Comparison of ENCODE assay signal across 10 cellular contexts in the genomic region with DNA sequence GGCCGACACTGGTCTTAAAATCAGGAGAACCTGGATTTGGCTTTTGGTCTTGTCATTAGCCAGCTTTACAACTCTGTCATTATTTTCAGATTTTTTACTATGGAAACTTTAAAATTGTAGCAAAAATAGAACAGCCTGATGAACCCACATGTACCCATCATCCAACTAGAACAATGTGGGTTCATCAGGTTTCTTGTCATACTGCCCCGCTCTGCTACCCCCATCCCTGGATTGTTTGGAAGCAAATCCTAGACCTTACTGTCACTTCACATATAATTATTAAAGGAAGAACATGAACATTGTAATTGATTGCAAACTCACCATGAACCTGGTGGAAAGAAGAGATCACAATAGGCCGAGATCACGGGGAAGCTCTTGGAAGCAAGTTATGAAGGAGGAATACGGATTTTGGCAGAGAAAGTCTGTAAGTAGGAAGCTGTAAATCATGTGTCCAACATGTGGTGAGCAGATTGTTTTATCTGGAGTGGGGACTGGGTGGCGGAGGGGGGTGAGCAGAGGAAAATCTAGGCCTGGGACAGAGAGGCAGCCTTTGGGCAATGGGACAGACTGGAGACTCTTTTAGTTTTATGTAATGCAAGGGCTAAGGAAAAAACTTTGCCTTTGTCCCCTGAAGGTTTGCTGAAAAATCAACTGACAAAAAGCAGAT.
DNase-seq lines count a peak whose midpoint lies in the region; ATAC-seq and TF ChIP-seq lines count a peak whose summit lies in the region.
"Had no signal": no experiment of that assay in that cellular context is flagged by ENCODE, and none has a peak within 500 bp of the region (broad histone marks: within the 10 kb centered on the region; RNA-seq: fewer than 3 reads in every experiment).

No MANE protein-coding gene starts in this region.

- intact Hi-C loops in activated CD4-positive, alpha-beta memory T cell treated with anti-CD3 and anti-CD28 coated beads for 36 hours (cut with micrococcal nuclease): no loop called here
- intact Hi-C loops in right cardiac atrium (cut with DNase I): no loop called here
- intact Hi-C loops in stomach (cut with DNase I; ENCODE audit: low total_unique reads): no loop called here

- H3K27ac Mint-ChIP-seq in activated CD4-positive, alpha-beta memory T cell treated with anti-CD3 and anti-CD28 coated beads for 36 hours: peak overlapping the region; percentile 55
- H3K27ac Mint-ChIP-seq in activated CD4-positive, alpha-beta memory T cell treated with anti-CD3 and anti-CD28 coated beads, Interleukin-2, amount 10 ng/mL, durations not matched to agents 7 days and 5 days: no peak overlapping the region

- no peaks in the 10 kb centered on the region for H3K9me3 ChIP-seq in right cardiac atrium (ENCODE audit: control insufficient read depth, low read length)
- no peaks in the 10 kb centered on the region for H3K9me3 ChIP-seq in stomach

- no peak for TF ChIP-seq EP300 in stomach (IDR thresholded peaks at IDR 0.05)

- POLR2A ChIA-PET in activated CD4-positive, alpha-beta memory T cell treated with anti-CD3 and anti-CD28 coated beads for 36 hours (lab: Charles Lee): interaction anchor here (0.8 to 0.9 kb wide), 2 partner anchors 12 to 55 kb away, joined by 3 to 4 read pairs; no protein-coding TSS in a partner anchor
- POLR2A ChIA-PET in activated CD4-positive, alpha-beta memory T cell treated with anti-CD3 and anti-CD28 coated beads, Interleukin-2, amount 10 ng/mL, durations not matched to agents 7 days and 5 days (lab: Charles Lee): interaction anchor here (3.9 kb wide), 1 partner anchor 24 kb away, joined by 25 read pairs; no protein-coding TSS in a partner anchor

- H3K27me3 ChIP-seq in right cardiac atrium (ENCODE audit: control insufficient read depth, insufficient read depth) (no peaks in the 10 kb centered on the region), stomach (no peaks in the 10 kb centered on the region)

- TF ChIP-seq CTCF in astrocyte of the cerebellum (IDR thresholded peaks at IDR 0.05; ENCODE audit: low read depth, low read length, missing control alignments): no peak
- TF ChIP-seq CTCF in stomach (IDR thresholded peaks at IDR 0.05): no peak

- no peaks in the 10 kb centered on the region for H3K27me3 Mint-ChIP-seq in activated CD4-positive, alpha-beta memory T cell treated with anti-CD3 and anti-CD28 coated beads for 36 hours
- peaks cover 2% of the 10 kb centered on the region for H3K27me3 Mint-ChIP-seq in activated CD4-positive, alpha-beta memory T cell treated with anti-CD3 and anti-CD28 coated beads, Interleukin-2, amount 10 ng/mL, durations not matched to agents 7 days and 5 days

- peak; percentile 76 to 83 for ATAC-seq in right cardiac atrium
- ATAC-seq in HG03135 (IDR thresholded peaks at IDR 0.05; ENCODE audit: unreplicated experiment): no peak

- CTCF ChIA-PET in activated CD4-positive, alpha-beta memory T cell treated with anti-CD3 and anti-CD28 coated beads for 36 hours (lab: Charles Lee): no interaction called here
- CTCF ChIA-PET in activated CD4-positive, alpha-beta memory T cell treated with anti-CD3 and anti-CD28 coated beads, Interleukin-2, amount 10 ng/mL, durations not matched to agents 7 days and 5 days (lab: Charles Lee): no interaction called here

- TF ChIP-seq POLR2A in stomach (IDR thresholded peaks at IDR 0.05): no peak

- H3K36me3 Mint-ChIP-seq in activated CD4-positive, alpha-beta memory T cell treated with anti-CD3 and anti-CD28 coated beads for 36 hours: no peaks in the 10 kb centered on the region
- peaks cover 2% of the 10 kb centered on the region for H3K36me3 Mint-ChIP-seq in activated CD4-positive, alpha-beta memory T cell treated with anti-CD3 and anti-CD28 coated beads, Interleukin-2, amount 10 ng/mL, durations not matched to agents 7 days and 5 days (ENCODE audit: low read depth)

- H3K4me3 ChIP-seq in astrocyte of the cerebellum (ENCODE audit: low read depth, low read length) (no peak overlapping the region), right cardiac atrium (ENCODE audit: low read length) (no peak overlapping the region), stomach (no peak overlapping the region)

- H3K4me3 Mint-ChIP-seq in activated CD4-positive, alpha-beta memory T cell treated with anti-CD3 and anti-CD28 coated beads for 36 hours: no peak overlapping the region
- H3K4me3 Mint-ChIP-seq in activated CD4-positive, alpha-beta memory T cell treated with anti-CD3 and anti-CD28 coated beads, Interleukin-2, amount 10 ng/mL, durations not matched to agents 7 days and 5 days: no peak overlapping the region

- H3K4me1 Mint-ChIP-seq in activated CD4-positive, alpha-beta memory T cell treated with anti-CD3 and anti-CD28 coated beads for 36 hours (ENCODE audit: low read depth): peaks cover 62% of the 10 kb centered on the region
- peaks cover 36% of the 10 kb centered on the region for H3K4me1 Mint-ChIP-seq in activated CD4-positive, alpha-beta memory T cell treated with anti-CD3 and anti-CD28 coated beads, Interleukin-2, amount 10 ng/mL, durations not matched to agents 7 days and 5 days

- no peaks in the 10 kb centered on the region for H3K4me1 ChIP-seq in right cardiac atrium (ENCODE audit: control insufficient read depth, insufficient read depth, low read length)
- H3K4me1 ChIP-seq in stomach: peaks cover 6 to 34% (median 18%) of the 10 kb centered on the region in 4 donors

- in situ Hi-C loops in astrocyte of the cerebellum (cut with HindIII; ENCODE audit: low sequenced_read_pairs): no loop called here

- WGBS in right cardiac atrium: 33% methylated on average over 6 of the region's 6 CpGs
- 68 to 83% (median 78%) methylated on average over 6 of the region's 6 CpGs for WGBS in stomach, 5 donors

- H3K36me3 ChIP-seq in stomach: no peaks in the 10 kb centered on the region

- DNase-seq in activated CD4-positive, alpha-beta memory T cell treated with anti-CD3 and anti-CD28 coated beads for 36 hours: no peak
- no peak for DNase-seq in activated CD4-positive, alpha-beta memory T cell treated with anti-CD3 and anti-CD28 coated beads, Interleukin-2, amount 10 ng/mL, durations not matched to agents 7 days and 5 days
- peak; percentile 49 for DNase-seq in astrocyte of the cerebellum (ENCODE audit: low read depth)
- peak; percentile 28 to 72 (median 65) for DNase-seq in right cardiac atrium
- no peak for DNase-seq in stomach
- DNase-seq in NCI-H82 (lab: John Stamatoyannopoulos, UW): no peak
- no peak for DNase-seq in NCI-H2171 (lab: John Stamatoyannopoulos, UW)
- DNase-seq: MV-4-11, OCI-M1 had no signal

- H3K27ac ChIP-seq in right cardiac atrium (ENCODE audit: low read length) (peak overlapping the region; percentile 77), stomach (peak overlapping the region in 4 of 5 donors; percentile 29 to 58 (median 53))

- no peaks in the 10 kb centered on the region for H3K9me3 Mint-ChIP-seq in activated CD4-positive, alpha-beta memory T cell treated with anti-CD3 and anti-CD28 coated beads for 36 hours
- no peaks in the 10 kb centered on the region for H3K9me3 Mint-ChIP-seq in activated CD4-positive, alpha-beta memory T cell treated with anti-CD3 and anti-CD28 coated beads, Interleukin-2, amount 10 ng/mL, durations not matched to agents 7 days and 5 days

Comparison
In these comparisons a context has a peak if more than half of its experiments do, and no peak if none do; other contexts are left out.
1. DNase-seq: peak in astrocyte of the cerebellum (single experiment) and right cardiac atrium (3 of 3); none in activated CD4-positive, alpha-beta memory T cell treated with anti-CD3 and anti-CD28 coated beads for 36 hours (single experiment), activated CD4-positive, alpha-beta memory T cell treated with anti-CD3 and anti-CD28 coated beads, Interleukin-2, amount 10 ng/mL, durations not matched to agents 7 days and 5 days (single experiment), stomach (single experiment), NCI-H82 (single experiment) and NCI-H2171 (single experiment).